ENCODE assay signal across 34 cellular contexts in the genomic region with DNA sequence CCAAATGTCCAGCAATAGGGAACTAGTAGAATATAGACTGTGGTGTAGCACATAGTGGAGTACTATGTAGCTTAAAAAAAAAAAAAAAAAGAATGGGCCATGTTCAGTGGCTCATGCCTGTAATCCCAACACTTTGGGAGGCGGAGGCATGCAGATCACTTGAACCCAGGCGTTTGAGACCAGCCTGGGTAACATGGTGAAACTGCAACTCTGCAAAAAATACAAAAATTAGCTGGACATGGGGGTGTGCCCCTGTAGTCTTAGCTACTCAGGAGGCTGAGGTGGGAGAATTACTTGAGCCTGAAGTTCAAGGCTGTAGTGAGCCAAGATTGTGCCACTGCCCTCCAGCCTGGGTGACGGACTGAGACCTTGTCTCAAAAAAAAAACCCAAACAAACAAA.
"Had no signal": no experiment of that assay in that cellular context is flagged by ENCODE, and none has a peak within 500 bp of the region (broad histone marks: within the 10 kb centered on the region; RNA-seq: fewer than 3 reads in every experiment).

No MANE protein-coding gene starts in this region.

- H3K4me3 ChIP-seq: MG63 had no signal

- H3K27ac ChIP-seq: KMS-11 had no signal

- DNase-seq: Kasumi-1, MG63, MM.1S, MV-4-11, NCI-H1048, NCI-H1092, NCI-H1092 treated with DMSO at 0.1 percent for 48 hours, NCI-H1105, NCI-H1105 treated with DMSO at 0.1 percent for 48 hours, NCI-H1417, NCI-H1417 treated with DMSO at 0.1 percent for 48 hours, NCI-H1436, NCI-H1436 treated with DMSO at 0.1 percent for 48 hours, NCI-H146, NCI-H1694, NCI-H1694 treated with DMSO at 0.1 percent for 48 hours, NCI-H187, NCI-H187 treated with DMSO at 0.1 percent for 48 hours, NCI-H1930, NCI-H2029, NCI-H2029 treated with DMSO at 0.1 percent for 48 hours, NCI-H2081, NCI-H2081 treated with DMSO at 0.1 percent for 48 hours, NCI-H2107, NCI-H2171, NCI-H2171 treated with DMSO at 0.1 percent for 48 hours, NCI-H2227 treated with DMSO at 0.1 percent for 48 hours, NCI-H226, NCI-H345, NCI-H446, NCI-H446 treated with DMSO at 0.1 percent for 48 hours, NCI-H510A, NCI-H510A treated with DMSO at 0.1 percent for 48 hours had no signal

- H3K9ac ChIP-seq: KMS-11 had no signal

- H3K4me2 ChIP-seq: KMS-11 had no signal

- H3K27me3 ChIP-seq: MG63 had no signal

- H3K36me3 ChIP-seq: MG63 had no signal

- H3K9me3 ChIP-seq: MG63 had no signal
